ENCODE assay signal across 18 cellular contexts in the genomic region with DNA sequence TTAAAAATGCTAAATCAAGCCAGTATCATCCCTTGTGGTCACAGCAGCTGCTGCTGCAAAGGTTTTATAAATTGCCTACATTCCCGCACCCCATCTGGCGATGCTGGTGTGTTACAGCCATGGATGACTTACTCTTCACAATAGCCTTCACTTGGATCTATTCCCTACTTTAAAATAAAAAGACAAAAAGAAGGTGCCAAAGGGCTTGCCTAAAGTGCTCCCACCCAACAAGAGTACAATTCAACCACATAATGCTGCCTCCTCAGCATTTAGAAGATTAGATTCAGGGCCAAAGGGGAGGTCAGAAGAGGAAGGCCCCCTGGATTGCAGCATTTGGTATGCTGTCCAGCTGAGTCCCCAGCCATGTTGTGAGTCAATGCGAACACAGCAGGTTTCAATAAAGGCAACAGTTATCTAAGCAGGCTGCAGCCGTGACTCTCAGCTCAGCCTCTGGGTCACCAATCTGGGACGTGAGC.
DNase-seq lines count a peak whose midpoint lies in the region; ATAC-seq and TF ChIP-seq lines count a peak whose summit lies in the region.
"Had no signal": no experiment of that assay in that cellular context is flagged by ENCODE, and none has a peak within 500 bp of the region (broad histone marks: within the 10 kb centered on the region; RNA-seq: fewer than 3 reads in every experiment).

No MANE protein-coding gene starts in this region.

- peaks cover 16% of the 10 kb centered on the region for H3K4me1 Mint-ChIP-seq in GM23338
- peaks cover 64% of the 10 kb centered on the region for H3K4me1 Mint-ChIP-seq in neural progenitor cell
- H3K4me1 Mint-ChIP-seq: stimulated activated effector memory CD8-positive, alpha-beta T cell treated with anti-CD3 and anti-CD28 coated beads, Interleukin-12 subunit alpha, Interleukin-12 subunit beta, amount 100 ng/mL, for 72 hours had no signal

- no peaks in the 10 kb centered on the region for H3F3A ChIP-seq in GM23338 (replicated peaks; ENCODE audit: low read depth)
- H3F3A ChIP-seq in neural progenitor cell (ENCODE audit: low read depth): peaks cover 10% of the 10 kb centered on the region

- H3K79me2 ChIP-seq in GM23338 (replicated peaks; ENCODE audit: insufficient read depth) (no peaks in the 10 kb centered on the region), neural progenitor cell (ENCODE audit: low read depth) (no peaks in the 10 kb centered on the region)
- H3K79me2 ChIP-seq: hepatocyte had no signal

- intact Hi-C loops in esophagus squamous epithelium (cut with DNase I): no loop called here

- H3K27me3 Mint-ChIP-seq in GM23338 (ENCODE audit: insufficient read depth, low read depth, poor library complexity) (no peaks in the 10 kb centered on the region), neural progenitor cell (ENCODE audit: insufficient read depth, low read depth) (peaks cover 24% of the 10 kb centered on the region)

- H3K4me2 ChIP-seq in GM23338: no peak overlapping the region
- peak overlapping the region; percentile 63 for H3K4me2 ChIP-seq in neural progenitor cell
- H3K4me2 ChIP-seq: hepatocyte, KMS-11 had no signal

- H2AFZ ChIP-seq in GM23338: no peak overlapping the region; the same call in 1 of the 2 replicates
- no peak overlapping the region for H2AFZ ChIP-seq in neural progenitor cell (replicated peaks)
- H2AFZ ChIP-seq: hepatocyte had no signal

- H3K9me3 ChIP-seq in neural progenitor cell (ENCODE audit: low read depth) (no peaks in the 10 kb centered on the region), esophagus squamous epithelium (no peaks in the 10 kb centered on the region)
- H3K9me3 ChIP-seq: BE2C, testis had no signal

- H3K9me3 Mint-ChIP-seq in GM23338 (no peaks in the 10 kb centered on the region), neural progenitor cell (peaks cover 3% of the 10 kb centered on the region)
- H3K9me3 Mint-ChIP-seq: memory B cell; stimulated activated effector memory CD8-positive, alpha-beta T cell treated with anti-CD3 and anti-CD28 coated beads, Interleukin-12 subunit alpha, Interleukin-12 subunit beta, amount 100 ng/mL, for 72 hours had no signal

- H3K4me3 ChIP-seq in GM23338 (no peak overlapping the region), choroid plexus epithelial cell (ENCODE audit: low read depth, low read length) (no peak overlapping the region), neural progenitor cell (no peak overlapping the region), esophagus squamous epithelium (no peak overlapping the region)
- H3K4me3 ChIP-seq: hepatocyte, testis had no signal

- DNase-seq in GM23338 (ENCODE audit: low spot score): no peak
- peak; percentile 49 for DNase-seq in NCI-H2227 treated with DMSO at 0.1 percent for 48 hours (lab: John Stamatoyannopoulos, UW)
- DNase-seq in choroid plexus epithelial cell (ENCODE audit: low read depth): peak; percentile 74
- DNase-seq in neural progenitor cell (ENCODE audit: low spot score): peak; percentile 70
- no peak for DNase-seq in HuH-7.5 (ENCODE audit: low spot score)
- no peak for DNase-seq in esophagus squamous epithelium (lab: John Stamatoyannopoulos, UW)
- DNase-seq: activated CD4-positive, CD25-positive, alpha-beta regulatory T cell treated with anti-CD3 and anti-CD28 coated beads, Interleukin-2, amount 50 U/mL, for 72 hours; activated effector memory CD4-positive, alpha-beta T cell treated with anti-CD3 and anti-CD28 coated beads, Interleukin-2, amount 50 U/mL, for 16 hours; BE2C; NCI-H1436 treated with DMSO at 0.1 percent for 48 hours; T-helper 9 cell; testis had no signal

- 41 to 64% methylated on average over 5 of the region's 5 CpGs for WGBS in esophagus squamous epithelium, 2 donors

- no peak for TF ChIP-seq POLR2A in esophagus squamous epithelium (IDR thresholded peaks at IDR 0.05)

- H3K36me3 Mint-ChIP-seq in GM23338 (ENCODE audit: low read depth) (no peaks in the 10 kb centered on the region), neural progenitor cell (no peaks in the 10 kb centered on the region)
- H3K36me3 Mint-ChIP-seq: memory B cell; stimulated activated effector memory CD8-positive, alpha-beta T cell treated with anti-CD3 and anti-CD28 coated beads, Interleukin-12 subunit alpha, Interleukin-12 subunit beta, amount 100 ng/mL, for 72 hours had no signal

- H3K4me3 Mint-ChIP-seq in GM23338: no peak overlapping the region
- peak overlapping the region; percentile 54 for H3K4me3 Mint-ChIP-seq in neural progenitor cell
- H3K4me3 Mint-ChIP-seq: memory B cell; stimulated activated effector memory CD8-positive, alpha-beta T cell treated with anti-CD3 and anti-CD28 coated beads, Interleukin-12 subunit alpha, Interleukin-12 subunit beta, amount 100 ng/mL, for 72 hours had no signal

- H3K27me3 ChIP-seq in GM23338 (ENCODE audit: insufficient read depth): no peaks in the 10 kb centered on the region
- no peaks in the 10 kb centered on the region for H3K27me3 ChIP-seq in neural progenitor cell
- H3K27me3 ChIP-seq in esophagus squamous epithelium: peaks cover 0 to 4% (median 0%) of the 10 kb centered on the region in 4 donors
- H3K27me3 ChIP-seq: hepatocyte, testis had no signal

- no peak overlapping the region for H3K9ac ChIP-seq in neural progenitor cell
- H3K9ac ChIP-seq: KMS-11 had no signal

- no peaks in the 10 kb centered on the region for H4K20me1 ChIP-seq in GM23338 (replicated peaks; ENCODE audit: insufficient read depth)
- H4K20me1 ChIP-seq in neural progenitor cell (ENCODE audit: low read depth): no peaks in the 10 kb centered on the region

- no peak overlapping the region for H3K27ac ChIP-seq in GM23338 (ENCODE audit: low read depth)
- H3K27ac ChIP-seq in neural progenitor cell: peak overlapping the region; percentile 32
- no peak overlapping the region for H3K27ac ChIP-seq in esophagus squamous epithelium
- H3K27ac ChIP-seq: hepatocyte, KMS-11, testis had no signal

- H3K4me1 ChIP-seq in GM23338 (ENCODE audit: insufficient read depth): no peaks in the 10 kb centered on the region
- H3K4me1 ChIP-seq in neural progenitor cell: peaks cover 66% of the 10 kb centered on the region
- H3K4me1 ChIP-seq in esophagus squamous epithelium: peaks cover 0 to 26% (median 4%) of the 10 kb centered on the region in 3 donors
- H3K4me1 ChIP-seq: BE2C, testis had no signal

- H3K27ac Mint-ChIP-seq in GM23338: no peak overlapping the region
- H3K27ac Mint-ChIP-seq in neural progenitor cell: peak overlapping the region; percentile 82
- H3K27ac Mint-ChIP-seq: memory B cell; stimulated activated effector memory CD8-positive, alpha-beta T cell treated with anti-CD3 and anti-CD28 coated beads, Interleukin-12 subunit alpha, Interleukin-12 subunit beta, amount 100 ng/mL, for 72 hours had no signal

- no peaks in the 10 kb centered on the region; the same call in 1 of the 2 replicates for H3K9me2 ChIP-seq in GM23338 (ENCODE audit: insufficient read depth)

- H3K36me3 ChIP-seq in GM23338 (ENCODE audit: insufficient read depth) (no peaks in the 10 kb centered on the region), neural progenitor cell (no peaks in the 10 kb centered on the region), esophagus squamous epithelium (no peaks in the 10 kb centered on the region)
- H3K36me3 ChIP-seq: BE2C had no signal

- TF ChIP-seq CTCF in GM23338 (conservative IDR thresholded peaks at IDR 0.05; ENCODE audit: low read depth in 2 of 2) (no peak), choroid plexus epithelial cell (conservative IDR thresholded peaks at IDR 0.05; ENCODE audit: low read depth, low read length) (peak; percentile 27), neural progenitor cell (IDR thresholded peaks at IDR 0.05) (peak; percentile 18), esophagus squamous epithelium (IDR thresholded peaks at IDR 0.05) (peak in 1 of 6 experiments; percentile 16)

- peak; percentile 38 for ATAC-seq in GM23338
- ATAC-seq in HG02885 (IDR thresholded peaks at IDR 0.05; ENCODE audit: poor library complexity, unreplicated experiment): no peak
- ATAC-seq: HCT116; stimulated activated effector memory CD8-positive, alpha-beta T cell treated with anti-CD3 and anti-CD28 coated beads, Interleukin-12 subunit alpha, Interleukin-12 subunit beta, amount 100 ng/mL, for 72 hours had no signal

TF ChIP-seq in GM23338, 12 proteins besides CTCF, POLR2A, EP300 and RAD21:
- TF ChIP-seq EZH2 (IDR thresholded peaks at IDR 0.05; ENCODE audit: low read depth, unreplicated experiment): no peak
- TF ChIP-seq, protein P1, sequence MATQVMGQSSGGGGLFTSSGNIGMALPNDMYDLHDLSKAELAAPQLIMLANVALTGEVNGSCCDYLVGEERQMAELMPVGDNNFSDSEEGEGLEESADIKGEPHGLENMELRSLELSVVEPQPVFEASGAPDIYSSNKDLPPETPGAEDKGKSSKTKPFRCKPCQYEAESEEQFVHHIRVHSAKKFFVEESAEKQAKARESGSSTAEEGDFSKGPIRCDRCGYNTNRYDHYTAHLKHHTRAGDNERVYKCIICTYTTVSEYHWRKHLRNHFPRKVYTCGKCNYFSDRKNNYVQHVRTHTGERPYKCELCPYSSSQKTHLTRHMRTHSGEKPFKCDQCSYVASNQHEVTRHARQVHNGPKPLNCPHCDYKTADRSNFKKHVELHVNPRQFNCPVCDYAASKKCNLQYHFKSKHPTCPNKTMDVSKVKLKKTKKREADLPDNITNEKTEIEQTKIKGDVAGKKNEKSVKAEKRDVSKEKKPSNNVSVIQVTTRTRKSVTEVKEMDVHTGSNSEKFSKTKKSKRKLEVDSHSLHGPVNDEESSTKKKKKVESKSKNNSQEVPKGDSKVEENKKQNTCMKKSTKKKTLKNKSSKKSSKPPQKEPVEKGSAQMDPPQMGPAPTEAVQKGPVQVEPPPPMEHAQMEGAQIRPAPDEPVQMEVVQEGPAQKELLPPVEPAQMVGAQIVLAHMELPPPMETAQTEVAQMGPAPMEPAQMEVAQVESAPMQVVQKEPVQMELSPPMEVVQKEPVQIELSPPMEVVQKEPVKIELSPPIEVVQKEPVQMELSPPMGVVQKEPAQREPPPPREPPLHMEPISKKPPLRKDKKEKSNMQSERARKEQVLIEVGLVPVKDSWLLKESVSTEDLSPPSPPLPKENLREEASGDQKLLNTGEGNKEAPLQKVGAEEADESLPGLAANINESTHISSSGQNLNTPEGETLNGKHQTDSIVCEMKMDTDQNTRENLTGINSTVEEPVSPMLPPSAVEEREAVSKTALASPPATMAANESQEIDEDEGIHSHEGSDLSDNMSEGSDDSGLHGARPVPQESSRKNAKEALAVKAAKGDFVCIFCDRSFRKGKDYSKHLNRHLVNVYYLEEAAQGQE (IDR thresholded peaks at IDR 0.05; ENCODE audit: unreplicated experiment): no peak
- TF ChIP-seq JUNB (IDR thresholded peaks at IDR 0.05; ENCODE audit: unreplicated experiment): no peak
TF ChIP-seq in GM23338: peak in this region for 0.

Comparison
In these comparisons a context has a peak if more than half of its experiments do, and no peak if none do; other contexts are left out.
1. DNase-seq: peak in NCI-H2227 treated with DMSO at 0.1 percent for 48 hours (single experiment), choroid plexus epithelial cell (single experiment) and neural progenitor cell (single experiment); none in GM23338 (single experiment), HuH-7.5 (single experiment) and esophagus squamous epithelium (single experiment).
2. CTCF ChIP-seq: peak in choroid plexus epithelial cell (single experiment) and neural progenitor cell (single experiment); none in GM23338 (0 of 2).